ENCODE assay signal across 19 cellular contexts in the genomic region with DNA sequence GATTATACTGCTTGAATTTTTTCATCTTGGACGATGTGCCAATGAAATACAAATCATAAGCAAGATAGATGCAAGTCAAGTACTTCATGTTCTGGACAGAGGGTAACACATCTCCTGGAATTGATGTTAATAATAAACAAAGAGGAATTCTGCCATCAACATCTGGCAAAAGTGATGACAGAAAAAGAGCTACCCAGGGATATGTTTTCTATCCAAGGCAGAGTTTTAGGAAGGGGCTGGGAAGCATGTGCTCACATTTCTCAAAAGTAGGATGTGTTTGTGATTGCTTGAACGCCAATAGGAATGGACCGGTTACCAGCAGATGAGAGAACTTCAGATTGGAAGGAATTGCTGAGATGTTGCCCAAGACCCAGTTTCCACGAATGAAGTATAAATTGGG.
"Had no signal": no experiment of that assay in that cellular context is flagged by ENCODE, and none has a peak within 500 bp of the region (broad histone marks: within the 10 kb centered on the region; RNA-seq: fewer than 3 reads in every experiment).

No MANE protein-coding gene starts in this region.

- H3K4me2 ChIP-seq: SK-N-SH had no signal

- H3K27ac ChIP-seq: RWPE1 had no signal

- H3K9me3 ChIP-seq: SK-N-SH had no signal

- DNase-seq: KBM-7; NCI-H1092; NCI-H1436; NCI-H187; NCI-H2029; NCI-H2081 treated with DMSO at 0.1 percent for 48 hours; NCI-H2171; NCI-H226; NCI-H446; NCI-H510A; NCI-H524 treated with DMSO at 0.1 percent for 48 hours; NCI-H69; NCI-H774; NK-92 treated with Interleukin-12 subunit alpha and Interleukin-12 subunit beta, amount 100 ng/mL, for 24 hours; PC-3; SHP77; SK-N-SH had no signal

- H3K9ac ChIP-seq: SK-N-SH had no signal

- ATAC-seq: Panc1, PC-3 had no signal
